Comparison of ENCODE assay signal across 21 cellular contexts in genomic region chrX:33808636-33809035, GRCh38.
DNase-seq lines count a peak whose midpoint lies in the region; ATAC-seq and TF ChIP-seq lines count a peak whose summit lies in the region.
"Had no signal": no experiment of that assay in that cellular context is flagged by ENCODE, and none has a peak within 500 bp of the region (broad histone marks: within the 10 kb centered on the region; RNA-seq: fewer than 3 reads in every experiment).

No MANE protein-coding gene starts in this region.

- peaks cover 12 to 56% of the 10 kb centered on the region in 2 experiments; a peak in 4 of 5 replicates for H3K9me3 Mint-ChIP-seq in H9
- H3K9me3 Mint-ChIP-seq in activated naive CD4-positive, alpha-beta T cell treated with anti-CD3 and anti-CD28 coated beads, Interleukin-2, amount 50 U/mL, for 72 hours: peaks cover 6 to 11% of the 10 kb centered on the region in 2 donors

- no peak overlapping the region for H3K23ac ChIP-seq in H9 (ENCODE audit: insufficient read length, low read depth, low read length)

- ATAC-seq in activated naive CD4-positive, alpha-beta T cell treated with anti-CD3 and anti-CD28 coated beads, Interleukin-2, amount 50 U/mL, for 72 hours: no peak
- ATAC-seq: CD8-positive, alpha-beta T cell; GM12878 had no signal

- no peaks in the 10 kb centered on the region for H3K27me3 Mint-ChIP-seq in H9 (ENCODE audit: low read depth)
- H3K27me3 Mint-ChIP-seq: B cell; CD4-positive, CD25-positive, alpha-beta regulatory T cell had no signal

- no peak overlapping the region for H2BK15ac ChIP-seq in H9 (ENCODE audit: low read depth, low read length)

- H4K91ac ChIP-seq in H9 (ENCODE audit: insufficient read length, low read depth, low read length): no peak overlapping the region

- H3K79me1 ChIP-seq in H9 (ENCODE audit: insufficient read depth, low read depth, low read length, poor library complexity, severe bottlenecking): no peaks in the 10 kb centered on the region

- no peak overlapping the region for H3K4ac ChIP-seq in H9 (ENCODE audit: low read depth, low read length)

- no peak overlapping the region for H2BK12ac ChIP-seq in H9 (ENCODE audit: insufficient read length, low read depth, low read length)

- H2BK5ac ChIP-seq in H9 (ENCODE audit: insufficient read length, low read length): no peak overlapping the region

- no peaks in the 10 kb centered on the region for H3K4me1 Mint-ChIP-seq in H9
- H3K4me1 Mint-ChIP-seq: B cell; CD4-positive, CD25-positive, alpha-beta regulatory T cell had no signal

- peaks cover 0 to 5% (median 0%) of the 10 kb centered on the region in 3 experiments; a peak in 4 of 7 replicates for H3K36me3 Mint-ChIP-seq in H9 (ENCODE audit: insufficient read depth in 1 of 3, low read depth in 3 of 3)
- no peaks in the 10 kb centered on the region for H3K36me3 Mint-ChIP-seq in activated naive CD4-positive, alpha-beta T cell treated with anti-CD3 and anti-CD28 coated beads, Interleukin-2, amount 50 U/mL, for 72 hours
- H3K36me3 Mint-ChIP-seq: CD4-positive, CD25-positive, alpha-beta regulatory T cell; CD8-positive, alpha-beta T cell had no signal

- H4K5ac ChIP-seq in H9 (ENCODE audit: insufficient read length, low read depth, low read length): no peak overlapping the region

- no CpG with 5 or more reads among the region's 5 CpGs for WGBS in H9 (ENCODE audit: extremely low coverage, insufficient read length, low lambda C conversion rate)

- DNase-seq in ELF-1 (ENCODE audit: low read depth, low spot score): peak; percentile 33
- peak; percentile 52 for DNase-seq in H9
- DNase-seq in ecto neural progenitor cell (ENCODE audit: low spot score): peak; percentile 40
- DNase-seq in iPS-NIHi7 (ENCODE audit: extremely low spot score): peak; percentile 18
- no peak for DNase-seq in HUDEP-2 (lab: John Stamatoyannopoulos, UW; ENCODE audit: unreplicated experiment in 76 of 76)
- DNase-seq in activated naive CD4-positive, alpha-beta T cell treated with anti-CD3 and anti-CD28 coated beads, Interleukin-2, amount 50 U/mL, for 72 hours (ENCODE audit: low spot score in 2 of 2): no peak
- DNase-seq in posterior cingulate gyrus: no peak
- DNase-seq in NCI-H2107 treated with DMSO at 0.1 percent for 48 hours (lab: John Stamatoyannopoulos, UW; ENCODE audit: unreplicated experiment): no peak
- DNase-seq: Caco-2; CD4-positive, CD25-positive, alpha-beta regulatory T cell; CD8-positive, alpha-beta T cell; DMS153; DND-41; GDM1; GM23248; HCEC 1CT had no signal

- peaks cover 3% of the 10 kb centered on the region for H3K9me3 ChIP-seq in H9 (ENCODE audit: control insufficient read depth, low read depth, low read length)
- H3K9me3 ChIP-seq: Caco-2 had no signal

- no peak overlapping the region for H3K18ac ChIP-seq in H9 (ENCODE audit: insufficient read length, low read depth, low read length)

- no peaks in the 10 kb centered on the region for H3K27me3 ChIP-seq in H9 (ENCODE audit: insufficient read depth, low read length)

- H2AFZ ChIP-seq in H9 (ENCODE audit: low read length): no peak overlapping the region
- H2AFZ ChIP-seq: GM23248 had no signal

- no peak overlapping the region for H2BK20ac ChIP-seq in H9 (ENCODE audit: low read depth, low read length, poor library complexity, severe bottlenecking)

- H3K79me2 ChIP-seq in H9 (ENCODE audit: insufficient read depth, low read length): no peaks in the 10 kb centered on the region

- H4K8ac ChIP-seq in H9 (replicated peaks; ENCODE audit: insufficient read length, low read depth, low read length): no peak overlapping the region

- H3K27ac Mint-ChIP-seq in H9: no peak overlapping the region
- H3K27ac Mint-ChIP-seq in activated naive CD4-positive, alpha-beta T cell treated with anti-CD3 and anti-CD28 coated beads, Interleukin-2, amount 50 U/mL, for 72 hours: no peak overlapping the region
- H3K27ac Mint-ChIP-seq: B cell; CD4-positive, CD25-positive, alpha-beta regulatory T cell; CD8-positive, alpha-beta T cell had no signal

- H3K56ac ChIP-seq in H9 (ENCODE audit: insufficient read length, low read depth, low read length): no peak overlapping the region

- no peak overlapping the region for H2BK120ac ChIP-seq in H9 (ENCODE audit: low read depth, low read length, poor library complexity, severe bottlenecking)

- no peak overlapping the region for H3K4me2 ChIP-seq in H9 (ENCODE audit: insufficient read depth, insufficient read length, low read length)
- H3K4me2 ChIP-seq: BLaER1 had no signal

- TF ChIP-seq CTCF in H9 (conservative IDR thresholded peaks at IDR 0.05): peak; percentile 46; the same call in 2 of the 3 replicates

- no peaks in the 10 kb centered on the region for H4K20me1 ChIP-seq in H9 (ENCODE audit: control insufficient read depth, insufficient read depth, insufficient read length)
- H4K20me1 ChIP-seq: BLaER1 had no signal

- no peak overlapping the region for H3T11ph ChIP-seq in H9 (ENCODE audit: low read length)

- intact Hi-C loops in posterior cingulate gyrus (cut with DNase I): no loop called here

- H2AK5ac ChIP-seq in H9 (ENCODE audit: insufficient read length, low read length): no peak overlapping the region

- H3K14ac ChIP-seq in H9 (ENCODE audit: insufficient read depth, low read length): no peak overlapping the region

- no peaks in the 10 kb centered on the region for H3K23me2 ChIP-seq in H9 (ENCODE audit: insufficient read length, low read depth, low read length, poor library complexity, severe bottlenecking)

- no peaks in the 10 kb centered on the region for H3K4me1 ChIP-seq in H9 (ENCODE audit: insufficient read depth, low read length)
- H3K4me1 ChIP-seq: BLaER1, Caco-2 had no signal

- H3K9ac ChIP-seq in H9 (ENCODE audit: extremely low read depth, insufficient read length, low read length): no peak overlapping the region
- H3K9ac ChIP-seq: BLaER1, GM23248 had no signal

- no peak overlapping the region for H3K4me3 Mint-ChIP-seq in H9
- H3K4me3 Mint-ChIP-seq: B cell; CD4-positive, CD25-positive, alpha-beta regulatory T cell; CD8-positive, alpha-beta T cell had no signal

- no peak overlapping the region for H3K27ac ChIP-seq in H9 (ENCODE audit: insufficient read length, low read depth, low read length)
- H3K27ac ChIP-seq: 22Rv1, BLaER1, C4-2B, GM23248 had no signal

Comparison
In these comparisons a context has a peak if more than half of its experiments do, and no peak if none do; other contexts are left out.
1. DNase-seq: peak in ELF-1 (single experiment), H9 (single experiment), ecto neural progenitor cell (single experiment) and iPS-NIHi7 (single experiment); none in HUDEP-2 (0 of 76), activated naive CD4-positive, alpha-beta T cell treated with anti-CD3 and anti-CD28 coated beads, Interleukin-2, amount 50 U/mL, for 72 hours (0 of 2), posterior cingulate gyrus (0 of 10) and NCI-H2107 treated with DMSO at 0.1 percent for 48 hours (single experiment).